In genomic region chrX:29617725-29618124, GRCh38 we compare ENCODE assay signal across 11 cellular contexts.
A peak's percentile ranks its signal among the peaks of the same experiment; 100 is the strongest.
DNase-seq lines count a peak whose midpoint lies in the region; ATAC-seq and TF ChIP-seq lines count a peak whose summit lies in the region.
"Had no signal": no experiment of that assay in that cellular context is flagged by ENCODE, and none has a peak within 500 bp of the region (broad histone marks: within the 10 kb centered on the region; RNA-seq: fewer than 3 reads in every experiment).

No MANE protein-coding gene starts in this region.

- no peaks in the 10 kb centered on the region for H3K4me1 Mint-ChIP-seq in stimulated activated memory B cell treated with anti-CD40 and anti-IgM and Interleukin-4, amounts not matched to agents 10 μg/mL and 1 μg/mL and 100 μg/mL, for 72 hours

- no peaks in the 10 kb centered on the region for H3K9me2 ChIP-seq in neural cell (ENCODE audit: insufficient read depth, low read length)

- TF ChIP-seq CTCF in GM10248 (IDR thresholded peaks at IDR 0.05; ENCODE audit: control extremely low read depth, extremely low read depth, low read depth, missing control alignments), result peak; percentile 13
- peak; percentile 45 for TF ChIP-seq CTCF in LNCaP clone FGC (IDR thresholded peaks at IDR 0.05; ENCODE audit: control insufficient read depth, extremely low read depth, insufficient read depth)
- TF ChIP-seq CTCF in neural cell (IDR thresholded peaks at IDR 0.05; ENCODE audit: poor library complexity, severe bottlenecking), result peak; percentile 36

- no peaks in the 10 kb centered on the region for H3K36me3 Mint-ChIP-seq in stimulated activated memory B cell treated with anti-CD40 and anti-IgM and Interleukin-4, amounts not matched to agents 10 μg/mL and 1 μg/mL and 100 μg/mL, for 72 hours

- H3K4me3 ChIP-seq in LNCaP clone FGC (ENCODE audit: low read depth, low read length), result no peak overlapping the region
- no peak overlapping the region for H3K4me3 ChIP-seq in neural cell (ENCODE audit: low read length)
- H3K4me3 ChIP-seq: ascending aorta, esophagus muscularis mucosa had no signal

- H2AFZ ChIP-seq in neural cell (ENCODE audit: low read depth, low read length), result no peak overlapping the region

- no peaks in the 10 kb centered on the region for H3K27me3 ChIP-seq in neural cell (ENCODE audit: insufficient read depth, low read depth, low read length)
- H3K27me3 ChIP-seq: ascending aorta, esophagus muscularis mucosa, neutrophil had no signal

- H3K79me2 ChIP-seq in neural cell (replicated peaks; ENCODE audit: insufficient read depth, low read length), result no peaks in the 10 kb centered on the region

- no peak for TF ChIP-seq EP300 in neural cell (conservative IDR thresholded peaks at IDR 0.05; ENCODE audit: poor library complexity, severe bottlenecking)

- no peak for ATAC-seq in GM18907 (IDR thresholded peaks at IDR 0.05; ENCODE audit: unreplicated experiment)
- no peak for ATAC-seq in stimulated activated memory B cell treated with anti-CD40 and anti-IgM and Interleukin-4, amounts not matched to agents 10 μg/mL and 1 μg/mL and 100 μg/mL, for 72 hours

- H3K27ac Mint-ChIP-seq in stimulated activated memory B cell treated with anti-CD40 and anti-IgM and Interleukin-4, amounts not matched to agents 10 μg/mL and 1 μg/mL and 100 μg/mL, for 72 hours, result no peak overlapping the region

- peak; percentile 48 for TF ChIP-seq RAD21 in neural cell (conservative IDR thresholded peaks at IDR 0.05)

- no peak overlapping the region for H3K4me2 ChIP-seq in neural cell (ENCODE audit: low read length)

- no peak overlapping the region for H3K9ac ChIP-seq in neural cell (ENCODE audit: low read length)

- no peaks in the 10 kb centered on the region for H3K27me3 Mint-ChIP-seq in stimulated activated memory B cell treated with anti-CD40 and anti-IgM and Interleukin-4, amounts not matched to agents 10 μg/mL and 1 μg/mL and 100 μg/mL, for 72 hours

- H3K4me3 Mint-ChIP-seq in stimulated activated memory B cell treated with anti-CD40 and anti-IgM and Interleukin-4, amounts not matched to agents 10 μg/mL and 1 μg/mL and 100 μg/mL, for 72 hours, result no peak overlapping the region

- CTCF ChIA-PET in GM10248 (lab: Yijun Ruan, JAX), result interaction anchor here (0.8 kb wide), 1 partner anchor 10 kb away, joined by 3 read pairs; no protein-coding TSS in a partner anchor

- H3K36me3 ChIP-seq in neural cell (ENCODE audit: insufficient read depth, low read length), result no peaks in the 10 kb centered on the region
- H3K36me3 ChIP-seq: ascending aorta, esophagus muscularis mucosa, neutrophil had no signal

- no peaks in the 10 kb centered on the region for H3F3A ChIP-seq in neural cell (ENCODE audit: insufficient read depth, low read length, poor library complexity, severe bottlenecking)

- POLR2A ChIA-PET in GM10248 (lab: Yijun Ruan, JAX), result no interaction called here

- no peaks in the 10 kb centered on the region for H3K9me3 ChIP-seq in neural cell (ENCODE audit: low read length)
- H3K9me3 ChIP-seq: ascending aorta, esophagus muscularis mucosa, neutrophil had no signal

- no peaks in the 10 kb centered on the region for H4K20me1 ChIP-seq in neural cell (ENCODE audit: insufficient read depth)

- no peak overlapping the region for H3K27ac ChIP-seq in neural cell (ENCODE audit: low read length)
- H3K27ac ChIP-seq: ascending aorta, esophagus muscularis mucosa, neutrophil had no signal

- DNase-seq in GM10248 (ENCODE audit: extremely low spot score) (no peak), LNCaP clone FGC (ENCODE audit: low read depth) (no peak), dermis blood vessel endothelial cell (peak; percentile 26), T1000 (lab: John Stamatoyannopoulos, UW) (no peak)
- DNase-seq: stimulated activated CD4-positive, alpha-beta T cell treated with anti-CD3 and anti-CD28 coated beads, Interleukin-15, amount 100 ng/mL, for 24 hours had no signal

- H3K9me3 Mint-ChIP-seq in stimulated activated memory B cell treated with anti-CD40 and anti-IgM and Interleukin-4, amounts not matched to agents 10 μg/mL and 1 μg/mL and 100 μg/mL, for 72 hours, result no peaks in the 10 kb centered on the region

TF ChIP-seq in neural cell, 6 proteins besides CTCF, POLR2A, EP300 and RAD21:
- TF ChIP-seq POLR2AphosphoS5 (IDR thresholded peaks at IDR 0.05), result no peak
- peak; percentile 45 for TF ChIP-seq SMC3 (conservative IDR thresholded peaks at IDR 0.05; ENCODE audit: poor library complexity)
